In the genomic region with DNA sequence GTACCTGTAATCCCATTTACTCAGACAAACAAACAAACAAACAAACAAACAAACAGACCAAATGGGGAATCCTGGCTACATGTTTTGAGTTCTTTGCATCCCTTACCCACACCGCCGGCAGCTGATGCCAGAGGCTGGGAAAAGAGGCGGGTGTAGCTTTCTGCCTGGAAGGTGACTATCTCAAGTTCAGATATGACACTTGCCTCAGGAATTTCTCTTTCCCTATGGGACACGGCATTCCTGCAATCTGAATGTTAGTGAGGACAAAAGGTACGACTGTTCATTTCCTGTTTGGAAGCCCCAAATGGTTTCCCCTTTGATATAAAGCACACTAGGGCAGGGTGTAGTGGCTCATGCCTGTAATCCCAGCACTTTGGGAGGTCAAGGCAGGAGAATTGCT, we compare ENCODE assay signal across 15 cellular contexts. TPM values are rescaled to one million over a fixed set of nuclear protein-coding genes. Genes with fewer than 3 reads are reported as not detected.
DNase-seq lines count a peak whose midpoint lies in the region; ATAC-seq and TF ChIP-seq lines count a peak whose summit lies in the region.
"Had no signal": no experiment of that assay in that cellular context is flagged by ENCODE, and none has a peak within 500 bp of the region (broad histone marks: within the 10 kb centered on the region; RNA-seq: fewer than 3 reads in every experiment).

No MANE protein-coding gene starts in this region.

- TF ChIP-seq CTCF in mammary epithelial cell (conservative IDR thresholded peaks at IDR 0.05 in 1 of 2, IDR thresholded peaks at IDR 0.05 in 1 of 2; ENCODE audit: extremely low read depth in 1 of 2, insufficient read depth in 1 of 2, low read depth in 1 of 2, low read length in 2 of 2): no peak

- no peaks in the 10 kb centered on the region for H3K79me1 ChIP-seq in mesenchymal stem cell (replicated peaks; ENCODE audit: low read length, poor library complexity, severe bottlenecking)

- H4K91ac ChIP-seq in mesenchymal stem cell (ENCODE audit: low read length): no peak overlapping the region

- H3K27ac ChIP-seq in mammary epithelial cell (ENCODE audit: insufficient read depth, low read depth, low read length) (peak overlapping the region; percentile 58), mesenchymal stem cell (ENCODE audit: low read length, poor library complexity, severe bottlenecking) (no peak overlapping the region)
- H3K27ac ChIP-seq: uterus had no signal

- no peak overlapping the region for H2BK15ac ChIP-seq in mesenchymal stem cell (ENCODE audit: low read depth, poor library complexity, severe bottlenecking)

- H3K9me3 ChIP-seq in mammary epithelial cell (replicated peaks; ENCODE audit: insufficient read depth, low read length) (no peaks in the 10 kb centered on the region), mesenchymal stem cell (ENCODE audit: control insufficient read depth, low read length) (no peaks in the 10 kb centered on the region)
- H3K9me3 ChIP-seq: uterus had no signal

- H3K36me3 ChIP-seq in mammary epithelial cell (ENCODE audit: insufficient read depth, low read length): no peaks in the 10 kb centered on the region
- H3K36me3 ChIP-seq in mesenchymal stem cell (ENCODE audit: control insufficient read depth in 1 of 2, insufficient read depth in 2 of 2, low read depth in 1 of 2, low read length in 2 of 2): no peaks in the 10 kb centered on the region
- H3K36me3 ChIP-seq: uterus had no signal

- H4K8ac ChIP-seq in mesenchymal stem cell (ENCODE audit: low read length): no peak overlapping the region

- WGBS in mammary epithelial cell (ENCODE audit: low coverage, missing lambda C conversion rate): 0% methylated on average over 5 of the region's 5 CpGs
- WGBS in mesenchymal stem cell: 15% methylated on average over 5 of the region's 5 CpGs

- H3K4me3 ChIP-seq in mammary epithelial cell (replicated peaks in 1 of 3; ENCODE audit: insufficient read depth in 1 of 3, low read depth in 2 of 3, low read length in 3 of 3) (no peak overlapping the region), mesenchymal stem cell (ENCODE audit: insufficient read depth in 1 of 2, low read depth in 1 of 2, low read length in 2 of 2) (no peak overlapping the region)
- H3K4me3 ChIP-seq: uterus had no signal

- intact Hi-C loops in mammary epithelial cell (cut with micrococcal nuclease): loop anchor here (1.0 to 2.0 kb wide), 2 partner anchors 17 to 23 kb away; no protein-coding TSS in a partner anchor

- H3K79me2 ChIP-seq in mammary epithelial cell (ENCODE audit: insufficient read depth, low read length): no peaks in the 10 kb centered on the region

- H3K4me1 ChIP-seq in mammary epithelial cell (ENCODE audit: insufficient read depth, low read length): peaks cover 18% of the 10 kb centered on the region
- peaks cover 9% of the 10 kb centered on the region for H3K4me1 ChIP-seq in mesenchymal stem cell (ENCODE audit: control insufficient read depth, insufficient read depth, low read depth, low read length)
- H3K4me1 ChIP-seq: uterus had no signal

- H3K4me2 ChIP-seq in mammary epithelial cell (ENCODE audit: insufficient read depth, low read depth, low read length): peak overlapping the region; percentile 49
- no peak overlapping the region for H3K4me2 ChIP-seq in mesenchymal stem cell (ENCODE audit: low read length, poor library complexity, severe bottlenecking)

- no peak overlapping the region for H2BK12ac ChIP-seq in mesenchymal stem cell (ENCODE audit: low read length in 2 of 2)

- H3K23ac ChIP-seq in mesenchymal stem cell (ENCODE audit: low read length in 2 of 2): no peak overlapping the region

- H3K27me3 ChIP-seq in mammary epithelial cell (ENCODE audit: insufficient read depth, low read length): no peaks in the 10 kb centered on the region
- H3K27me3 ChIP-seq in mesenchymal stem cell (ENCODE audit: control insufficient read depth in 1 of 2, insufficient read depth in 1 of 2, low read length in 2 of 2): peaks cover 0 to 24% of the 10 kb centered on the region in 2 experiments
- H3K27me3 ChIP-seq: uterus had no signal

- H4K20me1 ChIP-seq in mammary epithelial cell (ENCODE audit: insufficient read depth, low read length): no peaks in the 10 kb centered on the region

- peak overlapping the region; percentile 9 for H3K9ac ChIP-seq in mammary epithelial cell (ENCODE audit: insufficient read depth, low read length)
- H3K9ac ChIP-seq in mesenchymal stem cell (ENCODE audit: low read length): no peak overlapping the region

- in situ Hi-C loops in mammary epithelial cell (cut with MboI; ENCODE audit: low sequenced_read_pairs in 2 of 2): no loop called here

- no peak overlapping the region for H2BK5ac ChIP-seq in mesenchymal stem cell (ENCODE audit: low read depth, low read length, poor library complexity, severe bottlenecking)

- dilution Hi-C loops in mammary epithelial cell (cut with HindIII; ENCODE audit: low sequenced_read_pairs): no loop called here

- peak; percentile 42 for DNase-seq in EH (ENCODE audit: low read depth)
- peak; percentile 83 for DNase-seq in LoVo (ENCODE audit: low spot score)
- DNase-seq in mammary epithelial cell: peak; percentile 73
- DNase-seq in mesenchymal stem cell: peak; percentile 20
- no peak for DNase-seq in DMS153 treated with DMSO at 0.1 percent for 48 hours (lab: John Stamatoyannopoulos, UW; ENCODE audit: unreplicated experiment)
- DNase-seq in iPS-NIHi7 (ENCODE audit: extremely low spot score): no peak
- DNase-seq in NCI-H82 (lab: John Stamatoyannopoulos, UW): no peak
- DNase-seq: activated CD4-positive, alpha-beta T cell treated with anti-CD3 and anti-CD28 coated beads for 1 hour; activated effector memory CD4-positive, alpha-beta T cell treated with Interleukin-2 at 50 U/mL for 16 hours; cortex of kidney; MM.1S; naive thymus-derived CD4-positive, alpha-beta T cell; NCI-H446; uterus had no signal

- H3K14ac ChIP-seq in mesenchymal stem cell (ENCODE audit: low read length in 2 of 2): no peak overlapping the region

- H2AFZ ChIP-seq in mammary epithelial cell (ENCODE audit: low read depth, low read length): peak overlapping the region; percentile 68
- H2AFZ ChIP-seq in mesenchymal stem cell (ENCODE audit: low read depth, low read length): no peak overlapping the region

- no TSS peak for BruUV-seq in mammary epithelial cell (replicated peaks; lab: Mats Ljungman, UMichigan)

- H2AK5ac ChIP-seq in mesenchymal stem cell (ENCODE audit: low read length, severe bottlenecking): no peak overlapping the region

- CTCF ChIA-PET in mammary epithelial cell (lab: Charles Lee; ENCODE audit: low non-redundant PET): no interaction called here

- no peak overlapping the region for H3K4ac ChIP-seq in mesenchymal stem cell (ENCODE audit: low read depth in 1 of 2, low read length in 2 of 2)

- ATAC-seq in GM19023 (IDR thresholded peaks at IDR 0.05; ENCODE audit: unreplicated experiment): no peak
- ATAC-seq: naive thymus-derived CD4-positive, alpha-beta T cell had no signal

- no peak overlapping the region for H2BK120ac ChIP-seq in mesenchymal stem cell (ENCODE audit: low read depth, low read length)

- no peak overlapping the region for H3K18ac ChIP-seq in mesenchymal stem cell (ENCODE audit: low read depth in 1 of 2, low read length in 2 of 2)

RNA-seq across cellular contexts. Expression of a gene that starts 2.9 kb away (rescaled TPM):
- not detected for total RNA-seq in mammary epithelial cell
- polyA plus RNA-seq in mammary epithelial cell: 0.26 TPM
- polyA minus RNA-seq in mammary epithelial cell: not detected
- not detected for polyA plus RNA-seq in mesenchymal stem cell (2013, experiment 1 of 2)
- polyA plus RNA-seq in mesenchymal stem cell (2013, experiment 2 of 2): not detected
- total RNA-seq: naive thymus-derived CD4-positive, alpha-beta T cell had no signal
- polyA plus RNA-seq: naive thymus-derived CD4-positive, alpha-beta T cell had no signal

Comparison
In these comparisons a context has a peak if more than half of its experiments do, and no peak if none do; other contexts are left out.
1. DNase-seq: peak in EH (single experiment), LoVo (single experiment), mammary epithelial cell (single experiment) and mesenchymal stem cell (single experiment); none in DMS153 treated with DMSO at 0.1 percent for 48 hours (single experiment), iPS-NIHi7 (single experiment) and NCI-H82 (single experiment).